In the genomic region with DNA sequence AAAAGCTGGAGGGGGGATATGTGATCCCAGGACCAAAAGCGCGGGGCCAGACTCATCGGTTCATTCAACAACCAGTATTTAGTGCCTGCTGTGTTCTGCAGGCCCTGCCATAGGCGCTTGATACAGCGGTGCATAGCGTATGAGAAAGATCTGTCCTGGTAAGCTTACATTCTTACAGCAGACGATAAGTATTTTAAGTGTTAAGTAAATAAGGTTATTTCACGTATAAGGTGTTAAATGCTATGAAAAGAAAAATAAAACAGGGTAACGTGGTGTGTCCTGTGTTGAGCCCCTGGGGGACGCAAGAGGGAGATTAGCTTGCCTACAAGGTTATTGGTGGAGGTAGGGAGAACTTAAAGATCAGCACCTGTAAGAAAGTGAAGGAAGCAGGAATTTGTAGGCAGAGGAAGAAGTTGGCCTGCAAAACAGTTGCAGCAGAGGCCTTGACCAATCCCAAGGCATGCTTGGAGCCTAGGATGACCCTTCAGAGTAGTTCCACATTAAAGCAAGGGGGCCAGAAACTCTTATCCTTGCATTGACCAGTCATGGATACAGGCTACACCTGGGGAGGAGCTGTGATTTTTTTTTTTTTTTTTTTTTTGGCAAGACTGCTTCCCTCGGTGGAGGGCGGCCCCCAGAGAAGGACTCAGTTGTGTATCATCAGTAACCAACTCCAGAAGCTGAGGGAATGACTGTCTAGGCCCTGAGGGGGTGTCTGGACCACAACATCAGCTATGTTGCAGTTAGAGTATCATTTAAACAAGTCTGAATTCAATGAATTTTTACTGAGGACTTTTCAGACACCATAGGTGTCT, we compare ENCODE assay signal across 8 cellular contexts. TPM values are rescaled to one million over a fixed set of nuclear protein-coding genes. Genes with fewer than 3 reads are reported as not detected.
A peak's percentile ranks its signal among the peaks of the same experiment; 100 is the strongest.
DNase-seq lines count a peak whose midpoint lies in the region; ATAC-seq, FAIRE-seq and TF ChIP-seq lines count a peak whose summit lies in the region.

No MANE protein-coding gene starts in this region.

- H3K36me3 Mint-ChIP-seq in activated naive CD4-positive, alpha-beta T cell treated with anti-CD3 and anti-CD28 coated beads, Interleukin-2, amount 50 U/mL, for 24 hours = peaks cover 7% of the 10 kb centered on the region
- peaks cover 15% of the 10 kb centered on the region for H3K36me3 Mint-ChIP-seq in osteocyte (ENCODE audit: unreplicated experiment)

- peak overlapping the region; percentile 87 for H3K4me3 Mint-ChIP-seq in activated naive CD4-positive, alpha-beta T cell treated with anti-CD3 and anti-CD28 coated beads, Interleukin-2, amount 50 U/mL, for 24 hours
- peak overlapping the region; percentile 74 for H3K4me3 Mint-ChIP-seq in osteocyte (ENCODE audit: unreplicated experiment)

- peak overlapping the region; percentile 91 for H3K27ac Mint-ChIP-seq in activated naive CD4-positive, alpha-beta T cell treated with anti-CD3 and anti-CD28 coated beads, Interleukin-2, amount 50 U/mL, for 24 hours
- peak overlapping the region; percentile 52 for H3K27ac Mint-ChIP-seq in osteocyte (ENCODE audit: unreplicated experiment)

- no peak for ATAC-seq in HG02588 (IDR thresholded peaks at IDR 0.05; ENCODE audit: unreplicated experiment)

- peak overlapping the region; percentile 92 for H3K27ac ChIP-seq in epithelial cell of prostate

- H3K9me3 Mint-ChIP-seq in activated naive CD4-positive, alpha-beta T cell treated with anti-CD3 and anti-CD28 coated beads, Interleukin-2, amount 50 U/mL, for 24 hours = peaks cover 4% of the 10 kb centered on the region
- peaks cover 20% of the 10 kb centered on the region for H3K9me3 Mint-ChIP-seq in osteocyte (ENCODE audit: unreplicated experiment)

- no peak for TF ChIP-seq CTCF in osteocyte (IDR thresholded peaks at IDR 0.05)

- H3K27me3 Mint-ChIP-seq in activated naive CD4-positive, alpha-beta T cell treated with anti-CD3 and anti-CD28 coated beads, Interleukin-2, amount 50 U/mL, for 24 hours = no peaks in the 10 kb centered on the region
- H3K27me3 Mint-ChIP-seq in osteocyte (ENCODE audit: unreplicated experiment) = no peaks in the 10 kb centered on the region

- no peak for FAIRE-seq in RCC 7860 (lab: Jason Lieb, UNC)

- no peak for DNase-seq in activated naive CD4-positive, alpha-beta T cell treated with Interleukin-2 at 50 U/mL for 16 hours
- DNase-seq in RCC 7860 (ENCODE audit: low spot score) (peak; percentile 7), epithelial cell of prostate (ENCODE audit: low read depth, low spot score) (peak; percentile 81), osteocyte (ENCODE audit: extremely low spot score, unreplicated experiment) (no peak), DMS 273 (lab: John Stamatoyannopoulos, UW; ENCODE audit: unreplicated experiment) (no peak)
- DNase-seq in stimulated activated CD4-positive, alpha-beta T cell treated with anti-CD3 and anti-CD28 coated beads, Interleukin-2, amount 100 ng/mL, for 48 hours = no peak

- peaks cover 25% of the 10 kb centered on the region for H3K4me1 Mint-ChIP-seq in activated naive CD4-positive, alpha-beta T cell treated with anti-CD3 and anti-CD28 coated beads, Interleukin-2, amount 50 U/mL, for 24 hours
- peaks cover 13% of the 10 kb centered on the region for H3K4me1 Mint-ChIP-seq in osteocyte (ENCODE audit: unreplicated experiment)

RNA-seq across cellular contexts. Expression of gene LIPT2, which starts 0.5 kb away (rescaled TPM):
- 1.6 and 3.5 TPM in 2 replicates for total RNA-seq in osteocyte

RNA-seq across cellular contexts. Expression of gene KCNE3, which starts 26.7 kb away (rescaled TPM):
- not detected in 2 replicates for total RNA-seq in osteocyte

Comparison
In these comparisons a context has a peak if more than half of its experiments do, and no peak if none do; other contexts are left out.
1. DNase-seq: peak in RCC 7860 (single experiment) and epithelial cell of prostate (single experiment); none in activated naive CD4-positive, alpha-beta T cell treated with Interleukin-2 at 50 U/mL for 16 hours (single experiment), osteocyte (single experiment), stimulated activated CD4-positive, alpha-beta T cell treated with anti-CD3 and anti-CD28 coated beads, Interleukin-2, amount 100 ng/mL, for 48 hours (0 of 2) and DMS 273 (single experiment).